ENCODE assay signal across 17 cellular contexts in the genomic region with DNA sequence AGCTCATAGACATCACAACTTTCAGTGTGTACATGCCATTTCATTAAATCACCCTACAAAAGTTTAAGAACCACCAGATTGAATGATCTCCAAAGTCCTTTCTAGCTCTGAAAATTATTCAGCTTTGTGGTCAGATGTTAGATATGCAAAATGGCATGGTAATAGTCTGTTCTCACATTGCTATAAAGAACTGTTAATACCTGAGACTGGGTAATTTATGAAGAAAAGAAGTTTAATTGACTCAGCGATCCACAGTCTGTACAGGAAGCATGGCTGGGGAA.
DNase-seq lines count a peak whose midpoint lies in the region; ATAC-seq and TF ChIP-seq lines count a peak whose summit lies in the region.
"Had no signal": no experiment of that assay in that cellular context is flagged by ENCODE, and none has a peak within 500 bp of the region (broad histone marks: within the 10 kb centered on the region; RNA-seq: fewer than 3 reads in every experiment).

No MANE protein-coding gene starts in this region.

- no peak overlapping the region for H3K4me3 ChIP-seq in right atrium auricular region
- no peak overlapping the region for H3K4me3 ChIP-seq in astrocyte of the cerebellum (ENCODE audit: low read depth, low read length)
- no peak overlapping the region for H3K4me3 ChIP-seq in esophagus squamous epithelium
- no peak overlapping the region for H3K4me3 ChIP-seq in lower leg skin (ENCODE audit: low read depth, poor library complexity, severe bottlenecking)
- H3K4me3 ChIP-seq: A549, BLaER1 had no signal

- intact Hi-C loops in Right ventricle myocardium inferior (cut with DNase I) (no loop called here), cardiac septum (cut with DNase I) (no loop called here), left cardiac atrium (cut with DNase I) (no loop called here), esophagus squamous epithelium (cut with DNase I) (no loop called here), lower leg skin (cut with DNase I; ENCODE audit: low total_unique reads) (no loop called here)

- TF ChIP-seq POLR2A in esophagus squamous epithelium (IDR thresholded peaks at IDR 0.05) (no peak), lower leg skin (IDR thresholded peaks at IDR 0.05) (no peak)

- DNase-seq in Right ventricle myocardium inferior (ENCODE audit: missing footprints) (no peak), cardiac septum (ENCODE audit: low spot score) (no peak), right atrium auricular region (ENCODE audit: low spot score) (no peak), left cardiac atrium (no peak), astrocyte of the cerebellum (ENCODE audit: low read depth) (peak; percentile 22), esophagus squamous epithelium (lab: John Stamatoyannopoulos, UW) (no peak), lower leg skin (ENCODE audit: low spot score in 2 of 2) (no peak), NCI-H446 treated with DMSO at 0.1 percent for 48 hours (lab: John Stamatoyannopoulos, UW) (no peak)
- DNase-seq: CD4-positive, alpha-beta memory T cell; DMS153; DMS79; GF-D8; H9 had no signal

- TF ChIP-seq CTCF in right atrium auricular region (IDR thresholded peaks at IDR 0.05) (no peak), astrocyte of the cerebellum (IDR thresholded peaks at IDR 0.05; ENCODE audit: low read depth, low read length, missing control alignments) (no peak), esophagus squamous epithelium (IDR thresholded peaks at IDR 0.05) (no peak), lower leg skin (IDR thresholded peaks at IDR 0.05) (no peak)

- H3K4me1 ChIP-seq in right atrium auricular region: no peaks in the 10 kb centered on the region
- H3K4me1 ChIP-seq in esophagus squamous epithelium: no peaks in the 10 kb centered on the region
- H3K4me1 ChIP-seq: A549, BLaER1 had no signal

- H3K27me3 ChIP-seq in right atrium auricular region (no peaks in the 10 kb centered on the region), esophagus squamous epithelium (no peaks in the 10 kb centered on the region)
- H3K27me3 ChIP-seq: BLaER1 had no signal

- 92 to 100% methylated on average over 1 of the region's 1 CpG for WGBS in esophagus squamous epithelium, 2 donors
- WGBS in lower leg skin, 2 donors: 86 to 100% methylated on average over 1 of the region's 1 CpG

- peaks cover 0 to 23% of the 10 kb centered on the region in 2 donors for H3K9me3 ChIP-seq in right atrium auricular region
- peaks cover 0 to 20% (median 17%) of the 10 kb centered on the region in 3 donors for H3K9me3 ChIP-seq in esophagus squamous epithelium

- in situ Hi-C loops in astrocyte of the cerebellum (cut with HindIII; ENCODE audit: low sequenced_read_pairs): no loop called here

- peak overlapping the region; percentile 55 to 76 for H3K27ac ChIP-seq in right atrium auricular region
- no peak overlapping the region for H3K27ac ChIP-seq in esophagus squamous epithelium
- H3K27ac ChIP-seq: 22Rv1, A549, BLaER1 had no signal

- ATAC-seq in Right ventricle myocardium inferior (peak; percentile 2), left cardiac atrium (no peak)
- ATAC-seq: A549, HepG2 had no signal

- H3K36me3 ChIP-seq in right atrium auricular region: no peaks in the 10 kb centered on the region
- H3K36me3 ChIP-seq in esophagus squamous epithelium: peaks cover 0 to 37% (median 0%) of the 10 kb centered on the region in 3 donors

Comparison
In these comparisons a context has a peak if more than half of its experiments do, and no peak if none do; other contexts are left out.
1. H3K27ac ChIP-seq: peak in right atrium auricular region (2 of 2); none in esophagus squamous epithelium (0 of 4).